In the genomic region with DNA sequence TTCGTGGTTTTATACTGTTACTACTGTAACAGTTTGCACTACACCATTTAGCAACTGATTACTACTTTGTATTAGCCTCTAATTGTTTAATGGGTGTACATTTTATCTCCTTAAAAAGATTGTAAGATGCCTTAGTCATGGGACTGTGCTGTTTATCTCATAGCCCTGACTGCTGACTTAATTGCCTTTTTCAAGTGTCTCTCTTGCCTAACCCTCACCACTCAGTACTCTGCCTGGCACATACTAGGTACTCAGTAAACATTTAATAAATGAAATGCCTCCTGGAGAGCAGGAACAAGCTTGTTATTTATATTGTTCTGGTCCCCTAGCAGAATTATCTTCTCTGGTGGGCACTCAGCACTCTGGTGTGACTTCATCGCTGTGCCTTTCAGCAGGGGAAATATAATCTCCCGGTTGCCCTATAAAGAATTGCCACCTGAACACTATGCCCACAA, we compare ENCODE assay signal across 1 cellular context.
TF ChIP-seq lines count a peak whose summit lies in the region.

No MANE protein-coding gene starts in this region.

TF ChIP-seq in SK-N-SH treated with all-trans-retinoic acid at 6 μM for 48 hours, 23 proteins besides CTCF, POLR2A, EP300 and RAD21 (continued from another document):
- TF ChIP-seq TSHZ2 (CRISPR knock-in tag; IDR thresholded peaks at IDR 0.05) (no peak), GLIS3 (CRISPR knock-in tag; IDR thresholded peaks at IDR 0.05) (no peak), PPARA (CRISPR knock-in tag; IDR thresholded peaks at IDR 0.05; ENCODE audit: borderline replicate concordance) (no peak)
